9 cellular contexts compared by ENCODE assay signal in the genomic region with DNA sequence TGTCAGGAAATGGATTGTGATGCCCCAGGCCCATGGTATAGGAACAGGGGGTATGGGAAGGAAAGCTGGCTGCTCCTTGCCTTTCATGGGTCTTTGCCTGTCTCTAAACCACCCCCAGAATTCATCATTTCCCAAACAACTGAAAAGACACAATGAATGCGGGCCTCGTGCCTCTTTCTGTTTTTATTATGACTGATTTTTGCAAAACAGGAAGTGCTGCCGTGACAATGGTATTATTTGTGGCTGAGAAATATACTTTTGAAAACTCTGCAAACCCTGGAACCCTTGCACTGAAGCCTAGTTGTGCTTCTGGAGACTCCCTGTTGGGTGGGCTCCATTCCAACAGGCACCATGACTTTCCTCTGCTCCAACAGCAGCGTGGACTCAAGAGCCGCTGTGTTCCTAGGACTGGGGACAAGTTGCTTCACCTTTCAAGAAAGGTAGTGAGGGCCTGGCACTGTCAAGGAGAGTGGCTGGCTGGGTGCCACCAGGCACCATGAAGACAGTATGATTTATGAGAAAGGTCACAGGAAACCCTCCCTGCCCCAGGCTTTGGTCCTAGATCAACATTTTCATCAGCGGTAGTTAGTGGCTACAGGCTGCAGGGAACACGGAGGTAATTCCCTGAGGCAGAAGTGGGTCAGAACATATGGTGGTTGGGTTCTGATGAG. TPM values are rescaled to one million over a fixed set of nuclear protein-coding genes. Genes with fewer than 3 reads are reported as not detected.
DNase-seq lines count a peak whose midpoint lies in the region; ATAC-seq and FAIRE-seq lines count a peak whose summit lies in the region.
"Had no signal": no experiment of that assay in that cellular context is flagged by ENCODE, and none has a peak within 500 bp of the region (broad histone marks: within the 10 kb centered on the region; RNA-seq: fewer than 3 reads in every experiment).

No MANE protein-coding gene starts in this region.

- no peaks in the 10 kb centered on the region for H3K36me3 ChIP-seq in duodenal mucosa (ENCODE audit: control insufficient read depth in 1 of 2, insufficient read depth in 2 of 2, low read length in 2 of 2)

- no peak overlapping the region for H3K9ac ChIP-seq in duodenal mucosa (ENCODE audit: low read depth in 1 of 2, low read length in 2 of 2)

- H3K27ac ChIP-seq in duodenal mucosa (ENCODE audit: low read depth, low read length): peak overlapping the region; percentile 11

- ATAC-seq in HG02870 (IDR thresholded peaks at IDR 0.05; ENCODE audit: unreplicated experiment) (no peak), HG03039 (IDR thresholded peaks at IDR 0.05; ENCODE audit: unreplicated experiment) (no peak)

- DNase-seq in HT1080 (ENCODE audit: low read depth) (peak; percentile 20), DMS53 (lab: John Stamatoyannopoulos, UW) (no peak), HTR-8/SVneo (ENCODE audit: insufficient read length, low spot score) (no peak)
- DNase-seq in activated CD4-positive, CD25-positive, alpha-beta regulatory T cell treated with anti-CD3 and anti-CD28 coated beads, Interleukin-2, amount 50 U/mL, for 72 hours: peak; percentile 46
- peak; percentile 45 for DNase-seq in stimulated activated CD8-positive, alpha-beta memory T cell treated with anti-CD3 and anti-CD28 coated beads, Interleukin-4, amount 100 ng/mL, for 48 hours
- DNase-seq: SHP77 treated with DMSO at 0.1 percent for 48 hours had no signal

- no peaks in the 10 kb centered on the region for H3K27me3 ChIP-seq in duodenal mucosa (ENCODE audit: control insufficient read depth in 1 of 2, insufficient read depth in 2 of 2, low read length in 2 of 2)

- H3K4me1 ChIP-seq in duodenal mucosa (ENCODE audit: control insufficient read depth in 1 of 2, insufficient read depth in 2 of 2, low read length in 2 of 2): peaks cover 18 to 19% of the 10 kb centered on the region in 2 donors

- no peak overlapping the region for H3K4me3 ChIP-seq in duodenal mucosa (ENCODE audit: low read depth in 1 of 2, low read length in 2 of 2)

- H3K9me3 ChIP-seq in duodenal mucosa (ENCODE audit: control insufficient read depth in 1 of 2, low read length in 2 of 2): no peaks in the 10 kb centered on the region

- no peak for FAIRE-seq in HTR-8/SVneo (lab: Jason Lieb, UNC)

RNA-seq across cellular contexts. Expression of a gene that starts 4.8 kb away (rescaled TPM):
- 24.9 and 26.4 TPM in 2 replicates for total RNA-seq in HT1080 (2014; rRNA removed; shearing (Covaris generic))
- 11.7 and 12.6 TPM in 2 replicates for polyA plus RNA-seq in HT1080 (2015; cell fraction: cytosol; rRNA removed)
- 47.3 and 58.1 TPM in 2 replicates for polyA plus RNA-seq in HT1080 (2015; cell fraction: nucleus; rRNA removed)

RNA-seq across cellular contexts. Expression of a gene that starts 48.6 kb away (rescaled TPM):
- 3.0 and 3.6 TPM in 2 replicates for total RNA-seq in HT1080 (2014; rRNA removed; shearing (Covaris generic))
- polyA plus RNA-seq in HT1080 (2015; cell fraction: cytosol; rRNA removed): 3.3 and 4.7 TPM in 2 replicates
- polyA plus RNA-seq in HT1080 (2015; cell fraction: nucleus; rRNA removed): 6.4 and 7.1 TPM in 2 replicates

Comparison
In these comparisons a context has a peak if more than half of its experiments do, and no peak if none do; other contexts are left out.
1. DNase-seq: peak in HT1080 (single experiment), activated CD4-positive, CD25-positive, alpha-beta regulatory T cell treated with anti-CD3 and anti-CD28 coated beads, Interleukin-2, amount 50 U/mL, for 72 hours (single experiment) and stimulated activated CD8-positive, alpha-beta memory T cell treated with anti-CD3 and anti-CD28 coated beads, Interleukin-4, amount 100 ng/mL, for 48 hours (single experiment); none in DMS53 (single experiment) and HTR-8/SVneo (single experiment).